In the genomic region with DNA sequence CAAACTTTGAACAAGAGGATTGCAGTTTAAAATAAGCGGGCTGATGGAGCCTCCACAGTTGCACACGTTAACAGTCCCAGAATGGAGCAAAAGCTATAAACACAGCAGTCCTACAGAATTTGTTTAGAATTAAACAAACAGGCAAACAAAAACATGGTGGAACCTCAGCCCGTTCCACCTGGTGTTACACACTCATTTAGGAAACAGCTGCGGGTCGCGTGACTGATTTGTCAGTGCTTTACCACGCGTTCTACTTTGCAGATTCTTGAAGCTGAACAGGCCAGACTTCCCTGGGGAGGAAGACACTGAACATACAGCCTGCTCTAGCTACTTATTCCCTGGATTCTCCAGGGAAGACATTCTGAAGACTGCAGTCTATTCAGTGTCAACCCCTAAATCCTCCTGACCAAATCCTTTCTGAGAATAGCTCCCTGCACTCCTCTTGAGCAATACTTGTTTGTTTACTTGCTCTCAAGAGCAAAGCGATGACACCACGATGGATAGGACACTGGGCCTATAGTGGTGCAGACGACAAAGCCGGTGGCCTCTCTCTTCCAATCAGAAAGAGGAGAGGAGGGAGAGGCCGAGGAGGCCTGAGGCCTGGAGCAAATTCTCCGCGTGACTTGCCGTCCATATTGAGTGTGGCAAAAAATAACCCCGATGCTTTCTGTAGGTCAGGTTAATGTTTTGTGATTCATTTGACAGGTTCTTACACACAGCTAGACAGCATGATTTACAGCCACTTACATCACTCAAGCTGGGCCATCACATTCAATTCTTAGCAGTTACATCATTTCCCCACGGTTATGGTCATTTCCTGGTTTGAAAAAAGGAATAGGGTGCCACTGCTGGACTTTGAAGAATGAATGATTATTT, we compare ENCODE assay signal across 8 cellular contexts. TPM values are rescaled to one million over a fixed set of nuclear protein-coding genes. Genes with fewer than 3 reads are reported as not detected.
A peak's percentile ranks its signal among the peaks of the same experiment; 100 is the strongest.
DNase-seq lines count a peak whose midpoint lies in the region; ATAC-seq and TF ChIP-seq lines count a peak whose summit lies in the region.

No MANE protein-coding gene starts in this region.

- CTCF ChIA-PET in AG04449 (lab: Yijun Ruan, JAX) (interaction anchor here (0.9 to 2.3 kb wide), 4 partner anchors 28 to 248 kb away, joined by 3 to 9 read pairs (median 4); a partner anchor contains a TSS), mammary epithelial cell (lab: Charles Lee; ENCODE audit: low non-redundant PET) (no interaction called here)

- no peaks in the 10 kb centered on the region for H3K9me3 ChIP-seq in mammary epithelial cell (replicated peaks; ENCODE audit: insufficient read depth, low read length)
- H3K9me3 ChIP-seq in iPS-20b (ENCODE audit: insufficient read depth, low read depth, low read length) = no peaks in the 10 kb centered on the region
- H3K9me3 ChIP-seq in skeletal muscle tissue (ENCODE audit: control insufficient read depth in 3 of 3, low read length in 3 of 3) = no peaks in the 10 kb centered on the region

- H3K4me1 ChIP-seq in mammary epithelial cell (ENCODE audit: insufficient read depth, low read length) = peaks cover 26% of the 10 kb centered on the region
- peaks cover 5% of the 10 kb centered on the region; the same call in 1 of the 2 replicates for H3K4me1 ChIP-seq in iPS-20b (ENCODE audit: insufficient read depth, low read length)
- peaks cover 28 to 41% (median 28%) of the 10 kb centered on the region in 3 donors for H3K4me1 ChIP-seq in skeletal muscle tissue (ENCODE audit: control insufficient read depth in 3 of 3, insufficient read depth in 3 of 3, low read length in 3 of 3)

- H4K20me1 ChIP-seq in mammary epithelial cell (ENCODE audit: insufficient read depth, low read length) = no peaks in the 10 kb centered on the region

- H3K4me3 ChIP-seq in AG04449 (ENCODE audit: low read depth, low read length) (no peak overlapping the region; the same call in 1 of the 2 replicates), mammary epithelial cell (replicated peaks in 1 of 3; ENCODE audit: insufficient read depth in 1 of 3, low read depth in 2 of 3, low read length in 3 of 3) (peak overlapping the region in 1 of 3 experiments; percentile 20), iPS-20b (ENCODE audit: low read length) (peak overlapping the region; percentile 42), skeletal muscle tissue (ENCODE audit: low read length in 3 of 3) (peak overlapping the region; percentile 54 to 61 (median 56))

- peak overlapping the region; percentile 33 for H3K9ac ChIP-seq in mammary epithelial cell (ENCODE audit: insufficient read depth, low read length)
- peak overlapping the region; percentile 69; the same call in 1 of the 2 replicates for H3K9ac ChIP-seq in iPS-20b (ENCODE audit: low read depth, low read length)
- peak overlapping the region; percentile 57 to 73 (median 72) for H3K9ac ChIP-seq in skeletal muscle tissue (ENCODE audit: low read depth in 1 of 3, low read length in 3 of 3)

- TF ChIP-seq CTCF in AG04449 (IDR thresholded peaks at IDR 0.05; ENCODE audit: insufficient read depth, low read length, missing control alignments) = no peak
- TF ChIP-seq CTCF in VCaP (conservative IDR thresholded peaks at IDR 0.05) = no peak
- no peak for TF ChIP-seq CTCF in mammary epithelial cell (conservative IDR thresholded peaks at IDR 0.05 in 1 of 2, IDR thresholded peaks at IDR 0.05 in 1 of 2; ENCODE audit: extremely low read depth in 1 of 2, insufficient read depth in 1 of 2, low read depth in 1 of 2, low read length in 2 of 2)

- ATAC-seq in GM18909 (IDR thresholded peaks at IDR 0.05; ENCODE audit: poor library complexity, unreplicated experiment) (peak; percentile 56), HG03159 (IDR thresholded peaks at IDR 0.05; ENCODE audit: unreplicated experiment) (peak; percentile 51)

- peak overlapping the region; percentile 65 for H3K4me2 ChIP-seq in mammary epithelial cell (ENCODE audit: insufficient read depth, low read depth, low read length)

- peaks cover 14% of the 10 kb centered on the region for H3K79me2 ChIP-seq in mammary epithelial cell (ENCODE audit: insufficient read depth, low read length)

- H3K36me3 ChIP-seq in mammary epithelial cell (ENCODE audit: insufficient read depth, low read length) (no peaks in the 10 kb centered on the region), iPS-20b (ENCODE audit: insufficient read depth, low read depth, low read length) (no peaks in the 10 kb centered on the region), skeletal muscle tissue (ENCODE audit: control insufficient read depth in 3 of 3, insufficient read depth in 3 of 3, low read length in 3 of 3) (no peaks in the 10 kb centered on the region)

- DNase-seq in AG04449 (ENCODE audit: low read depth, low spot score) = peak; percentile 95
- DNase-seq in NCI-H2196 treated with DMSO at 0.1 percent for 48 hours (lab: John Stamatoyannopoulos, UW; ENCODE audit: unreplicated experiment) = peak; percentile 85
- DNase-seq in mammary epithelial cell = peak; percentile 99

- H3K27me3 ChIP-seq in mammary epithelial cell (ENCODE audit: insufficient read depth, low read length) (no peaks in the 10 kb centered on the region), iPS-20b (ENCODE audit: insufficient read depth, low read length) (peaks cover under 1% of the 10 kb centered on the region; the same call in 1 of the 2 replicates), skeletal muscle tissue (ENCODE audit: control insufficient read depth in 3 of 3, insufficient read depth in 3 of 3, low read length in 3 of 3) (no peaks in the 10 kb centered on the region)

- POLR2A ChIA-PET in AG04449 (lab: Yijun Ruan, JAX) = no interaction called here

- H3K27ac ChIP-seq in VCaP (peak overlapping the region; percentile 63), mammary epithelial cell (ENCODE audit: insufficient read depth, low read depth, low read length) (peak overlapping the region; percentile 62), iPS-20b (ENCODE audit: low read length) (peak overlapping the region; percentile 41), skeletal muscle tissue (ENCODE audit: low read depth, low read length) (peak overlapping the region; percentile 99)

- in situ Hi-C loops in mammary epithelial cell (cut with MboI; ENCODE audit: low sequenced_read_pairs in 2 of 2) = loop anchor here in 1 of 2 donors (25.0 kb wide), 1 partner anchor 826 kb away; a partner anchor contains a TSS

- WGBS in mammary epithelial cell (ENCODE audit: low coverage, missing lambda C conversion rate) = 19% methylated on average over 18 of the region's 18 CpGs

- H2AFZ ChIP-seq in mammary epithelial cell (ENCODE audit: low read depth, low read length) = peak overlapping the region; percentile 61

- intact Hi-C loops in mammary epithelial cell (cut with micrococcal nuclease) = loop anchor here (10.0 kb wide), 1 partner anchor 723 kb away; no protein-coding TSS in a partner anchor

- no TSS peak for BruUV-seq in mammary epithelial cell (replicated peaks; lab: Mats Ljungman, UMichigan)

- dilution Hi-C loops in mammary epithelial cell (cut with HindIII; ENCODE audit: low sequenced_read_pairs) = loop anchor here (10.0 kb wide), 1 partner anchor 833 kb away; a partner anchor contains a TSS

RNA-seq across cellular contexts. Expression of a gene that starts 4.0 kb away (rescaled TPM):
- 100 to 1,000 TPM in 1 of 2 donors, 10 to 100 TPM in 1; 78.5 to 104 TPM for total RNA-seq in mammary epithelial cell
- polyA plus RNA-seq in mammary epithelial cell = 17.9 TPM
- 48.4 TPM for polyA minus RNA-seq in mammary epithelial cell
- 20.9 TPM for total RNA-seq in skeletal muscle tissue

RNA-seq across cellular contexts. Expression of a gene that starts 4.6 kb away (rescaled TPM):
- 10 to 100 TPM; 31.2 to 36.1 TPM for total RNA-seq in mammary epithelial cell
- polyA plus RNA-seq in mammary epithelial cell = 14.5 TPM
- polyA minus RNA-seq in mammary epithelial cell = 25.3 TPM
- 26.6 TPM for total RNA-seq in skeletal muscle tissue

Comparison
In these comparisons a context has a peak if more than half of its experiments do, and no peak if none do; other contexts are left out.
1. H3K27ac ChIP-seq: peak in every context shown above with its lines; median percentile 99 in skeletal muscle tissue; 63 in VCaP; 62 in mammary epithelial cell; 41 in iPS-20b.